Comparison of ENCODE assay signal across 8 cellular contexts in genomic region chr1:222618880-222619321, GRCh38. TPM values are rescaled to one million over a fixed set of nuclear protein-coding genes. Genes with fewer than 3 reads are reported as not detected.
A peak's percentile ranks its signal among the peaks of the same experiment; 100 is the strongest.
DNase-seq lines count a peak whose midpoint lies in the region; ATAC-seq and TF ChIP-seq lines count a peak whose summit lies in the region.

No MANE protein-coding gene starts in this region.

- peak overlapping the region; percentile 89 for H3K4me3 ChIP-seq in GM12864 (ENCODE audit: low read depth, low read length)
- peak overlapping the region; percentile 84 for H3K4me3 ChIP-seq in PC-3 (ENCODE audit: low read length)
- peak overlapping the region; percentile 98 for H3K4me3 ChIP-seq in smooth muscle cell

- TF ChIP-seq CTCF in GM12864 (IDR thresholded peaks at IDR 0.05; ENCODE audit: low read depth, low read length, missing control alignments) (no peak), PC-3 (conservative IDR thresholded peaks at IDR 0.05; ENCODE audit: low read depth, low read length) (no peak), smooth muscle cell (IDR thresholded peaks at IDR 0.05; ENCODE audit: borderline replicate concordance, insufficient read depth, poor library complexity, severe bottlenecking) (no peak), omental fat pad (IDR thresholded peaks at IDR 0.05) (no peak)

- H3K9me2 ChIP-seq in PC-3 (replicated peaks; ENCODE audit: low read length), result no peaks in the 10 kb centered on the region

- ATAC-seq in PC-3 (peak; percentile 38), omental fat pad (ENCODE audit: low FRiP score) (no peak)

- H4K20me1 ChIP-seq in PC-3 (ENCODE audit: low read length) (peaks cover 8% of the 10 kb centered on the region; the same call in 1 of the 2 replicates), smooth muscle cell (ENCODE audit: low read depth) (peaks cover 20% of the 10 kb centered on the region)

- H3F3A ChIP-seq in PC-3 (ENCODE audit: low read length, unreplicated experiment) (no peaks in the 10 kb centered on the region), smooth muscle cell (ENCODE audit: low read depth) (peaks cover 7% of the 10 kb centered on the region)

- H3K4me2 ChIP-seq in PC-3 (ENCODE audit: low read length), result peak overlapping the region; percentile 87
- peak overlapping the region; percentile 94 for H3K4me2 ChIP-seq in smooth muscle cell

- intact Hi-C loops in PC-3 (cut with micrococcal nuclease), result loop anchor here (1.0 to 2.0 kb wide), 3 partner anchors 16 to 37 kb away; no protein-coding TSS in a partner anchor

- no TSS peak for BruUV-seq in PC-3 (replicated peaks; lab: Mats Ljungman, UMichigan)

- H3K27me3 ChIP-seq in PC-3 (ENCODE audit: low read length) (no peaks in the 10 kb centered on the region), smooth muscle cell (ENCODE audit: low read depth) (no peaks in the 10 kb centered on the region)

- H3K27ac ChIP-seq in PC-3 (ENCODE audit: low read length), result no peak overlapping the region
- no peak overlapping the region for H3K27ac ChIP-seq in smooth muscle cell (ENCODE audit: low read depth)

- DNase-seq in 8988T (peak; percentile 38), GM12864 (ENCODE audit: low read depth) (no peak), PC-3 (peak; percentile 59), T47D (ENCODE audit: low read depth in 1 of 2, low spot score in 1 of 2) (peak; percentile 23 to 46), islet precursor cell (peak; percentile 71), smooth muscle cell (lab: John Stamatoyannopoulos, UW; ENCODE audit: unreplicated experiment) (no peak), OCI-M1 (lab: John Stamatoyannopoulos, UW) (no peak), omental fat pad (ENCODE audit: low spot score) (no peak)

- peak overlapping the region; percentile 72 for H3K9ac ChIP-seq in PC-3 (ENCODE audit: low read length)
- H3K9ac ChIP-seq in smooth muscle cell (ENCODE audit: low read depth), result peak overlapping the region; percentile 87

- 6% methylated on average over 17 of the region's 17 CpGs for WGBS in smooth muscle cell (ENCODE audit: low lambda C conversion rate)

- H3K79me2 ChIP-seq in PC-3 (ENCODE audit: low read length), result peaks cover 27% of the 10 kb centered on the region
- peaks cover 20% of the 10 kb centered on the region for H3K79me2 ChIP-seq in smooth muscle cell (ENCODE audit: low read depth)

- H3K4me1 ChIP-seq in PC-3 (ENCODE audit: insufficient read depth, low read length) (peaks cover 13% of the 10 kb centered on the region), smooth muscle cell (ENCODE audit: low read depth) (peaks cover 9% of the 10 kb centered on the region)

- CTCF ChIA-PET in PC-3 (lab: Charles Lee), result no interaction called here

- H2AFZ ChIP-seq in PC-3 (ENCODE audit: low read length) (peak overlapping the region; percentile 68), smooth muscle cell (ENCODE audit: low read depth) (peak overlapping the region; percentile 53)

- in situ Hi-C loops in T47D (cut with HindIII; ENCODE audit: low pct_unique_long_range_greater_than_20kb, low sequenced_read_pairs), result no loop called here

- H3K9me3 ChIP-seq in PC-3 (ENCODE audit: low read length) (no peaks in the 10 kb centered on the region), smooth muscle cell (replicated peaks; ENCODE audit: low read depth) (no peaks in the 10 kb centered on the region)

- H3K36me3 ChIP-seq in PC-3 (ENCODE audit: low read depth, low read length), result peaks cover 12% of the 10 kb centered on the region; the same call in 1 of the 2 replicates
- no peaks in the 10 kb centered on the region for H3K36me3 ChIP-seq in smooth muscle cell (ENCODE audit: low read depth)

- POLR2A ChIA-PET in PC-3 (lab: Charles Lee; ENCODE audit: unreplicated experiment), result no interaction called here

RNA-seq across cellular contexts. Expression of gene MIA3, which starts 1.0 kb away (rescaled TPM):
- total RNA-seq in PC-3 (2014; rRNA removed), result 50.8 and 69.3 TPM in 2 replicates
- 64.0 and 71.2 TPM in 2 replicates for total RNA-seq in smooth muscle cell
- polyA plus RNA-seq in smooth muscle cell, result 56.8 and 61.8 TPM in 2 replicates
- 10 to 100 TPM; 33.3 to 98.2 (median 52.4) TPM for total RNA-seq in omental fat pad

RNA-seq across cellular contexts. Expression of gene TAF1A, which starts 29.2 kb away (rescaled TPM):
- 27.9 and 29.4 TPM in 2 replicates for total RNA-seq in PC-3 (2014; rRNA removed)
- 7.4 and 10.6 TPM in 2 replicates for total RNA-seq in smooth muscle cell
- polyA plus RNA-seq in smooth muscle cell, result 5.1 and 6.2 TPM in 2 replicates
- total RNA-seq in omental fat pad, result 10 to 100 TPM in 2 of 4 donors, 1 to 10 TPM in 2; 4.1 to 11.4 (median 8.3) TPM

Comparison
In these comparisons a context has a peak if more than half of its experiments do, and no peak if none do; other contexts are left out.
1. DNase-seq: peak in 8988T (single experiment), PC-3 (single experiment), T47D (2 of 2) and islet precursor cell (single experiment); none in GM12864 (single experiment), smooth muscle cell (single experiment), OCI-M1 (single experiment) and omental fat pad (single experiment).
2. Peak in every context shown above with its lines, with median percentiles within 50 percentile points of each other: H3K4me3 ChIP-seq.